In genomic region chr11:14899087-14899363, GRCh38 we compare ENCODE assay signal across 20 cellular contexts.
"Had no signal": no experiment of that assay in that cellular context is flagged by ENCODE, and none has a peak within 500 bp of the region (broad histone marks: within the 10 kb centered on the region; RNA-seq: fewer than 3 reads in every experiment).

No MANE protein-coding gene starts in this region.

- H3K9me3 ChIP-seq: spleen, upper lobe of left lung had no signal

- H3K4me3 Mint-ChIP-seq: activated CD4-positive, alpha-beta memory T cell treated with anti-CD3 and anti-CD28 coated beads, Interleukin-2, amount 10 ng/mL, durations not matched to agents 7 days and 5 days; activated naive CD4-positive, alpha-beta T cell treated with anti-CD3 and anti-CD28 coated beads, Interleukin-2, amount 50 U/mL, for 24 hours; effector memory CD8-positive, alpha-beta T cell; memory B cell; T-cell had no signal

- H3K9me3 Mint-ChIP-seq: activated CD4-positive, alpha-beta memory T cell treated with anti-CD3 and anti-CD28 coated beads, Interleukin-2, amount 10 ng/mL, durations not matched to agents 7 days and 5 days; activated naive CD4-positive, alpha-beta T cell treated with anti-CD3 and anti-CD28 coated beads, Interleukin-2, amount 50 U/mL, for 24 hours; effector memory CD8-positive, alpha-beta T cell; memory B cell; T-cell had no signal

- H3K27me3 ChIP-seq: brain microvascular endothelial cell, spleen, upper lobe of left lung had no signal

- H3K27ac Mint-ChIP-seq: activated CD4-positive, alpha-beta memory T cell treated with anti-CD3 and anti-CD28 coated beads, Interleukin-2, amount 10 ng/mL, durations not matched to agents 7 days and 5 days; activated naive CD4-positive, alpha-beta T cell treated with anti-CD3 and anti-CD28 coated beads, Interleukin-2, amount 50 U/mL, for 24 hours; effector memory CD8-positive, alpha-beta T cell; memory B cell; T-cell had no signal

- DNase-seq: activated CD4-positive, alpha-beta memory T cell treated with anti-CD3 and anti-CD28 coated beads, Interleukin-2, amount 10 ng/mL, durations not matched to agents 7 days and 5 days; activated CD4-positive, alpha-beta T cell treated with anti-CD3 and anti-CD28 coated beads for 4 hours; activated CD4-positive, CD25-positive, alpha-beta regulatory T cell; activated gamma-delta T cell; aorta; brain microvascular endothelial cell; caudate nucleus; dorsolateral prefrontal cortex; effector memory CD8-positive, alpha-beta T cell; glutamatergic neuron; hippocampal formation; spleen; stimulated activated CD4-positive, alpha-beta T cell treated with anti-CD3 and anti-CD28 coated beads, Interleukin-4, amount 100 ng/mL, for 1 hour; stimulated activated naive CD4-positive, alpha-beta T cell treated with Interleukin-2 at 50 U/mL for 16 hours; T-cell; T-helper 9 cell; upper lobe of left lung had no signal

- H3K27ac ChIP-seq: brain microvascular endothelial cell, dorsolateral prefrontal cortex, upper lobe of left lung had no signal

- H3K27me3 Mint-ChIP-seq: activated CD4-positive, alpha-beta memory T cell treated with anti-CD3 and anti-CD28 coated beads, Interleukin-2, amount 10 ng/mL, durations not matched to agents 7 days and 5 days; activated naive CD4-positive, alpha-beta T cell treated with anti-CD3 and anti-CD28 coated beads, Interleukin-2, amount 50 U/mL, for 24 hours; effector memory CD8-positive, alpha-beta T cell; memory B cell; T-cell had no signal

- ATAC-seq: effector memory CD8-positive, alpha-beta T cell; esophagus mucosa; T-cell had no signal

- H3K36me3 Mint-ChIP-seq: activated naive CD4-positive, alpha-beta T cell treated with anti-CD3 and anti-CD28 coated beads, Interleukin-2, amount 50 U/mL, for 24 hours; memory B cell; T-cell had no signal
